In genomic region chr18:12841070-12841469, GRCh38 we compare ENCODE assay signal across 15 cellular contexts. TPM values are rescaled to one million over a fixed set of nuclear protein-coding genes. Genes with fewer than 3 reads are reported as not detected.
DNase-seq lines count a peak whose midpoint lies in the region; ATAC-seq and TF ChIP-seq lines count a peak whose summit lies in the region.
"Had no signal": no experiment of that assay in that cellular context is flagged by ENCODE, and none has a peak within 500 bp of the region (broad histone marks: within the 10 kb centered on the region; RNA-seq: fewer than 3 reads in every experiment).

No MANE protein-coding gene starts in this region.

- H3K27me3 Mint-ChIP-seq in activated T-cell treated with anti-CD3 and anti-CD28 coated beads, Interleukin-2, amount 50 U/mL, for 24 hours = no peaks in the 10 kb centered on the region
- H3K27me3 Mint-ChIP-seq in central memory CD8-positive, alpha-beta T cell = no peaks in the 10 kb centered on the region

- in situ Hi-C loops in ACHN (cut with HindIII; ENCODE audit: low pct_ligation_motif_present, low pct_unique_long_range_greater_than_20kb, low sequenced_read_pairs) = no loop called here

- no peak for ATAC-seq in central memory CD8-positive, alpha-beta T cell (replicated peaks; ENCODE audit: extremely low read depth, poor library complexity, severe bottlenecking)
- ATAC-seq in GM21619 (IDR thresholded peaks at IDR 0.05; ENCODE audit: unreplicated experiment) = no peak
- ATAC-seq in HG03095 (IDR thresholded peaks at IDR 0.05; ENCODE audit: unreplicated experiment) = no peak
- ATAC-seq: body of pancreas, sciatic nerve had no signal

- intact Hi-C loops in spleen (cut with DNase I; ENCODE audit: low total_unique reads) = no loop called here

- H3K27ac Mint-ChIP-seq in activated T-cell treated with anti-CD3 and anti-CD28 coated beads, Interleukin-2, amount 50 U/mL, for 24 hours = peak overlapping the region; percentile 99
- H3K27ac Mint-ChIP-seq in central memory CD8-positive, alpha-beta T cell (ENCODE audit: low read depth) = peak overlapping the region; percentile 78

- no peak for TF ChIP-seq POLR2A in spleen (IDR thresholded peaks at IDR 0.05)

- 92 to 97% (median 94%) methylated on average over 6 of the region's 6 CpGs for WGBS in spleen, 5 donors

- H3K36me3 ChIP-seq in MM.1S (replicated peaks; ENCODE audit: insufficient read depth, low read length) (no peaks in the 10 kb centered on the region), spleen (peaks cover 0 to 13% (median 2%) of the 10 kb centered on the region in 6 donors)

- H3K4me2 ChIP-seq in MM.1S (ENCODE audit: low read depth, low read length) = peak overlapping the region; percentile 89; the same call in 1 of the 2 replicates

- H3K9me2 ChIP-seq in MM.1S (replicated peaks; ENCODE audit: insufficient read depth, low read length) = no peaks in the 10 kb centered on the region

- H3K4me1 ChIP-seq in MM.1S (ENCODE audit: low read length) = peaks cover 65% of the 10 kb centered on the region
- peaks cover 14 to 87% (median 54%) of the 10 kb centered on the region in 6 donors for H3K4me1 ChIP-seq in spleen

- H3K79me2 ChIP-seq in MM.1S (ENCODE audit: low read length) = peaks cover 68% of the 10 kb centered on the region

- H3K27ac ChIP-seq in MM.1S (ENCODE audit: low read length) = peak overlapping the region; percentile 99; the same call in 1 of the 2 replicates
- peak overlapping the region; percentile 2 to 93 (median 90) for H3K27ac ChIP-seq in spleen
- H3K27ac ChIP-seq: SJSA1, VCaP had no signal

- H3K4me3 ChIP-seq in MM.1S (ENCODE audit: low read length) = no peak overlapping the region
- no peak overlapping the region for H3K4me3 ChIP-seq in spleen
- H3K4me3 ChIP-seq: body of pancreas, SJSA1 had no signal

- H3K27me3 ChIP-seq in MM.1S (replicated peaks; ENCODE audit: insufficient read depth, low read length) = no peaks in the 10 kb centered on the region
- no peaks in the 10 kb centered on the region for H3K27me3 ChIP-seq in spleen (replicated peaks in 1 of 7)
- H3K27me3 ChIP-seq: body of pancreas, SJSA1 had no signal

- no peak overlapping the region for H2AFZ ChIP-seq in MM.1S (ENCODE audit: low read length)

- H3F3A ChIP-seq in MM.1S (ENCODE audit: insufficient read depth, low read length) = peaks cover 56% of the 10 kb centered on the region

- no peak; the same call in 1 of the 2 replicates for TF ChIP-seq CTCF in MM.1S (IDR thresholded peaks at IDR 0.05; ENCODE audit: low read length)
- no peak for TF ChIP-seq CTCF in spleen (IDR thresholded peaks at IDR 0.05 in 8 of 11, conservative IDR thresholded peaks at IDR 0.05 in 3 of 11)

- H3K4me3 Mint-ChIP-seq in activated T-cell treated with anti-CD3 and anti-CD28 coated beads, Interleukin-2, amount 50 U/mL, for 24 hours = no peak overlapping the region
- H3K4me3 Mint-ChIP-seq in central memory CD8-positive, alpha-beta T cell = peak overlapping the region; percentile 79
- H3K4me3 Mint-ChIP-seq: neural crest cell had no signal

- no peak for DNase-seq in activated T-cell treated with anti-CD3 and anti-CD28 coated beads, Interleukin-2, amount 50 U/mL, for 24 hours
- no peak for DNase-seq in activated T-cell treated with anti-CD3 and anti-CD28 coated beads for 4 hours
- no peak for DNase-seq in MM.1S
- DNase-seq in central memory CD8-positive, alpha-beta T cell (ENCODE audit: low spot score in 2 of 2) = no peak
- peak; percentile 64 for DNase-seq in spleen
- DNase-seq in ACHN = no peak
- DNase-seq: body of pancreas; NCI-H2227 treated with DMSO at 0.1 percent for 48 hours; stimulated activated naive CD4-positive, alpha-beta T cell had no signal

- peaks cover 50% of the 10 kb centered on the region for H3K36me3 Mint-ChIP-seq in activated T-cell treated with anti-CD3 and anti-CD28 coated beads, Interleukin-2, amount 50 U/mL, for 24 hours (ENCODE audit: low read depth)
- H3K36me3 Mint-ChIP-seq in central memory CD8-positive, alpha-beta T cell (ENCODE audit: insufficient read depth) = peaks cover 6% of the 10 kb centered on the region

- H4K20me1 ChIP-seq in MM.1S (ENCODE audit: insufficient read depth, low read length) = no peaks in the 10 kb centered on the region

- H3K4me1 Mint-ChIP-seq in activated T-cell treated with anti-CD3 and anti-CD28 coated beads, Interleukin-2, amount 50 U/mL, for 24 hours (ENCODE audit: low read depth) = peaks cover 90% of the 10 kb centered on the region
- peaks cover 77% of the 10 kb centered on the region for H3K4me1 Mint-ChIP-seq in central memory CD8-positive, alpha-beta T cell

- H3K9me3 ChIP-seq in MM.1S (replicated peaks; ENCODE audit: insufficient read depth, low read length) (no peaks in the 10 kb centered on the region), spleen (no peaks in the 10 kb centered on the region)
- H3K9me3 ChIP-seq: body of pancreas, SJSA1 had no signal

- no peak overlapping the region for H3K9ac ChIP-seq in MM.1S (ENCODE audit: low read length)

- no peaks in the 10 kb centered on the region for H3K9me3 Mint-ChIP-seq in activated T-cell treated with anti-CD3 and anti-CD28 coated beads, Interleukin-2, amount 50 U/mL, for 24 hours
- no peaks in the 10 kb centered on the region for H3K9me3 Mint-ChIP-seq in central memory CD8-positive, alpha-beta T cell
- H3K9me3 Mint-ChIP-seq: neural crest cell had no signal

RNA-seq across cellular contexts. Expression of gene PTPN2, which starts 43.0 kb away (rescaled TPM):
- total RNA-seq in spleen = 10 to 100 TPM; 55.0 to 92.1 (median 72.7) TPM
- 10 to 100 TPM; 47.9 to 67.1 (median 54.5) TPM for polyA plus RNA-seq in spleen
